ENCODE assay signal across 2 cellular contexts in the genomic region with DNA sequence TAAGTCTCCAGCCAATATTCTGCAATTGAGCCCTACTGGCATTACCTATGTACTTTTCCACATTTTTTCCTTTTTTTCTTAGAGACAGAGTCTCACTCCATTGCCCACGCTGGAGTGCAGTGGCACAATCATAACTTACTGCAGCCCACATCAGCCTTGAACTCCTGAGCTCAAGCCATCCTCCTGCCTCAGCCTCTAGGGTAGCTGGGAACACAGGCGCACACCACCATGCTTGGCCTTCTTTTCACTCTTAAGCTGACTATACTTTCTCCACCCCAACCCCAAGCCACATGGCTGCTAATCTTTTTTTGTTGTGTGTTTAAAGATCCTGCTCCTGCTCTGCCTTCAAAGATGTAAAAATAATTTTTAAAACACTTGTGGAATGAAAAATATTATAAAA.
TF ChIP-seq lines count a peak whose summit lies in the region.

No MANE protein-coding gene starts in this region.

TF ChIP-seq in SK-N-SH, 30 proteins besides CTCF, POLR2A, EP300 and RAD21 (continued from another document):
- TF ChIP-seq, protein P1, sequence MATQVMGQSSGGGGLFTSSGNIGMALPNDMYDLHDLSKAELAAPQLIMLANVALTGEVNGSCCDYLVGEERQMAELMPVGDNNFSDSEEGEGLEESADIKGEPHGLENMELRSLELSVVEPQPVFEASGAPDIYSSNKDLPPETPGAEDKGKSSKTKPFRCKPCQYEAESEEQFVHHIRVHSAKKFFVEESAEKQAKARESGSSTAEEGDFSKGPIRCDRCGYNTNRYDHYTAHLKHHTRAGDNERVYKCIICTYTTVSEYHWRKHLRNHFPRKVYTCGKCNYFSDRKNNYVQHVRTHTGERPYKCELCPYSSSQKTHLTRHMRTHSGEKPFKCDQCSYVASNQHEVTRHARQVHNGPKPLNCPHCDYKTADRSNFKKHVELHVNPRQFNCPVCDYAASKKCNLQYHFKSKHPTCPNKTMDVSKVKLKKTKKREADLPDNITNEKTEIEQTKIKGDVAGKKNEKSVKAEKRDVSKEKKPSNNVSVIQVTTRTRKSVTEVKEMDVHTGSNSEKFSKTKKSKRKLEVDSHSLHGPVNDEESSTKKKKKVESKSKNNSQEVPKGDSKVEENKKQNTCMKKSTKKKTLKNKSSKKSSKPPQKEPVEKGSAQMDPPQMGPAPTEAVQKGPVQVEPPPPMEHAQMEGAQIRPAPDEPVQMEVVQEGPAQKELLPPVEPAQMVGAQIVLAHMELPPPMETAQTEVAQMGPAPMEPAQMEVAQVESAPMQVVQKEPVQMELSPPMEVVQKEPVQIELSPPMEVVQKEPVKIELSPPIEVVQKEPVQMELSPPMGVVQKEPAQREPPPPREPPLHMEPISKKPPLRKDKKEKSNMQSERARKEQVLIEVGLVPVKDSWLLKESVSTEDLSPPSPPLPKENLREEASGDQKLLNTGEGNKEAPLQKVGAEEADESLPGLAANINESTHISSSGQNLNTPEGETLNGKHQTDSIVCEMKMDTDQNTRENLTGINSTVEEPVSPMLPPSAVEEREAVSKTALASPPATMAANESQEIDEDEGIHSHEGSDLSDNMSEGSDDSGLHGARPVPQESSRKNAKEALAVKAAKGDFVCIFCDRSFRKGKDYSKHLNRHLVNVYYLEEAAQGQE (IDR thresholded peaks at IDR 0.05; ENCODE audit: low read depth, low read length), result no peak
- no peak for TF ChIP-seq RXRA (IDR thresholded peaks at IDR 0.05; ENCODE audit: borderline replicate concordance, low read depth)
- TF ChIP-seq, protein P2, sequence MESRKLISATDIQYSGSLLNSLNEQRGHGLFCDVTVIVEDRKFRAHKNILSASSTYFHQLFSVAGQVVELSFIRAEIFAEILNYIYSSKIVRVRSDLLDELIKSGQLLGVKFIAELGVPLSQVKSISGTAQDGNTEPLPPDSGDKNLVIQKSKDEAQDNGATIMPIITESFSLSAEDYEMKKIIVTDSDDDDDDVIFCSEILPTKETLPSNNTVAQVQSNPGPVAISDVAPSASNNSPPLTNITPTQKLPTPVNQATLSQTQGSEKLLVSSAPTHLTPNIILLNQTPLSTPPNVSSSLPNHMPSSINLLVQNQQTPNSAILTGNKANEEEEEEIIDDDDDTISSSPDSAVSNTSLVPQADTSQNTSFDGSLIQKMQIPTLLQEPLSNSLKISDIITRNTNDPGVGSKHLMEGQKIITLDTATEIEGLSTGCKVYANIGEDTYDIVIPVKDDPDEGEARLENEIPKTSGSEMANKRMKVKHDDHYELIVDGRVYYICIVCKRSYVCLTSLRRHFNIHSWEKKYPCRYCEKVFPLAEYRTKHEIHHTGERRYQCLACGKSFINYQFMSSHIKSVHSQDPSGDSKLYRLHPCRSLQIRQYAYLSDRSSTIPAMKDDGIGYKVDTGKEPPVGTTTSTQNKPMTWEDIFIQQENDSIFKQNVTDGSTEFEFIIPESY (IDR thresholded peaks at IDR 0.05; ENCODE audit: borderline replicate concordance, low read depth), result no peak
- TF ChIP-seq, protein P3, sequence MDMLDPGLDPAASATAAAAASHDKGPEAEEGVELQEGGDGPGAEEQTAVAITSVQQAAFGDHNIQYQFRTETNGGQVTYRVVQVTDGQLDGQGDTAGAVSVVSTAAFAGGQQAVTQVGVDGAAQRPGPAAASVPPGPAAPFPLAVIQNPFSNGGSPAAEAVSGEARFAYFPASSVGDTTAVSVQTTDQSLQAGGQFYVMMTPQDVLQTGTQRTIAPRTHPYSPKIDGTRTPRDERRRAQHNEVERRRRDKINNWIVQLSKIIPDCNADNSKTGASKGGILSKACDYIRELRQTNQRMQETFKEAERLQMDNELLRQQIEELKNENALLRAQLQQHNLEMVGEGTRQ (IDR thresholded peaks at IDR 0.05; ENCODE audit: borderline replicate concordance, low read depth, low read length), result no peak
- no peak for TF ChIP-seq RCOR1 (IDR thresholded peaks at IDR 0.05; ENCODE audit: low read length)
- TF ChIP-seq RFX5 (IDR thresholded peaks at IDR 0.05; ENCODE audit: low read length), result no peak
- TF ChIP-seq, protein P4, sequence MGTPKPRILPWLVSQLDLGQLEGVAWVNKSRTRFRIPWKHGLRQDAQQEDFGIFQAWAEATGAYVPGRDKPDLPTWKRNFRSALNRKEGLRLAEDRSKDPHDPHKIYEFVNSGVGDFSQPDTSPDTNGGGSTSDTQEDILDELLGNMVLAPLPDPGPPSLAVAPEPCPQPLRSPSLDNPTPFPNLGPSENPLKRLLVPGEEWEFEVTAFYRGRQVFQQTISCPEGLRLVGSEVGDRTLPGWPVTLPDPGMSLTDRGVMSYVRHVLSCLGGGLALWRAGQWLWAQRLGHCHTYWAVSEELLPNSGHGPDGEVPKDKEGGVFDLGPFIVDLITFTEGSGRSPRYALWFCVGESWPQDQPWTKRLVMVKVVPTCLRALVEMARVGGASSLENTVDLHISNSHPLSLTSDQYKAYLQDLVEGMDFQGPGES (IDR thresholded peaks at IDR 0.05; ENCODE audit: low read depth, low read length), result no peak
- no peak for TF ChIP-seq MEF2A (IDR thresholded peaks at IDR 0.05; ENCODE audit: borderline replicate concordance, low read depth)
- no peak for TF ChIP-seq TCF12 (IDR thresholded peaks at IDR 0.05)
- no peak for TF ChIP-seq FOSL2 (IDR thresholded peaks at IDR 0.05; ENCODE audit: borderline replicate concordance, low read depth)
- TF ChIP-seq JUND (IDR thresholded peaks at IDR 0.05), result no peak
- TF ChIP-seq POLR2AphosphoS5 (IDR thresholded peaks at IDR 0.05; ENCODE audit: low read depth, low read length), result no peak
- TF ChIP-seq ELF1 (IDR thresholded peaks at IDR 0.05), result no peak
- no peak for TF ChIP-seq FOXJ3 (CRISPR knock-in tag; IDR thresholded peaks at IDR 0.05)
- TF ChIP-seq SIN3A (IDR thresholded peaks at IDR 0.05; ENCODE audit: borderline replicate concordance, low read depth, low read length), result no peak
- no peak for TF ChIP-seq CHD2 (IDR thresholded peaks at IDR 0.05; ENCODE audit: low read length, partially characterized antibody)
TF ChIP-seq in SK-N-SH: peak in this region for 0.

TF ChIP-seq in SK-N-SH treated with all-trans-retinoic acid at 6 μM for 48 hours, 23 proteins besides CTCF, POLR2A, EP300 and RAD21 (continued from another document):
- TF ChIP-seq TCF4 (CRISPR knock-in tag; IDR thresholded peaks at IDR 0.05; ENCODE audit: borderline replicate concordance), result no peak
- TF ChIP-seq, protein P5, sequence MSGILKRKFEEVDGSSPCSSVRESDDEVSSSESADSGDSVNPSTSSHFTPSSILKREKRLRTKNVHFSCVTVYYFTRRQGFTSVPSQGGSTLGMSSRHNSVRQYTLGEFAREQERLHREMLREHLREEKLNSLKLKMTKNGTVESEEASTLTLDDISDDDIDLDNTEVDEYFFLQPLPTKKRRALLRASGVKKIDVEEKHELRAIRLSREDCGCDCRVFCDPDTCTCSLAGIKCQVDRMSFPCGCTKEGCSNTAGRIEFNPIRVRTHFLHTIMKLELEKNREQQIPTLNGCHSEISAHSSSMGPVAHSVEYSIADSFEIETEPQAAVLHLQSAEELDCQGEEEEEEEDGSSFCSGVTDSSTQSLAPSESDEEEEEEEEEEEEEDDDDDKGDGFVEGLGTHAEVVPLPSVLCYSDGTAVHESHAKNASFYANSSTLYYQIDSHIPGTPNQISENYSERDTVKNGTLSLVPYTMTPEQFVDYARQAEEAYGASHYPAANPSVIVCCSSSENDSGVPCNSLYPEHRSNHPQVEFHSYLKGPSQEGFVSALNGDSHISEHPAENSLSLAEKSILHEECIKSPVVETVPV (CRISPR knock-in tag; IDR thresholded peaks at IDR 0.05), result no peak
- no peak for TF ChIP-seq ZNF8 (CRISPR knock-in tag; IDR thresholded peaks at IDR 0.05)
